Comparison of ENCODE assay signal across 8 cellular contexts in the genomic region with DNA sequence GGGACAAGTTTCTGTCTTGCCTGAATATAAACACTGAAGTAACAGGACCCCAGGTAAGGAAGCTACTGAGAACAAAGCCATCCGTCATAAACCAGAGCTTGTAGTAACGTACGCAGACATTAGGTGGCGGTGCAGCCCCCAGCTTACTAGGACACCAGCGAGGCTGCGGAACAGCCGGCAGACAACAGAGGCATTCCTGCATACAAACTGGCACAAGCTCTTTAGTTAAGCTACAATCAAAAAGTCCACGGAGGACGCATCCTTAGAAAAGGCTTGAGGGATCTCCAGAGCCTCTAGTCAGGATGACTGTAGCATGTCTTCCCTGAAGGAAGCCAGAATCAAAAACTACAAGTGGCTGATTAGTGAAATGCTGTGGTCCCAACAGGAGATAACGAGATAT. TPM values are rescaled to one million over a fixed set of nuclear protein-coding genes. Genes with fewer than 3 reads are reported as not detected.
A peak's percentile ranks its signal among the peaks of the same experiment; 100 is the strongest.
DNase-seq lines count a peak whose midpoint lies in the region; ATAC-seq and TF ChIP-seq lines count a peak whose summit lies in the region.

No MANE protein-coding gene starts in this region.

- TF ChIP-seq CTCF in cardiac muscle cell (IDR thresholded peaks at IDR 0.05; ENCODE audit: low read depth, low read length) = peak; percentile 87
- TF ChIP-seq CTCF in progenitor cell of endocrine pancreas (IDR thresholded peaks at IDR 0.05; ENCODE audit: unreplicated experiment) = peak; percentile 81
- peak in 1 of 3 experiments; percentile 12 for TF ChIP-seq CTCF in vagina (IDR thresholded peaks at IDR 0.05)

- H3K4me1 ChIP-seq in cardiac muscle cell (ENCODE audit: low read depth) (no peaks in the 10 kb centered on the region), vagina (no peaks in the 10 kb centered on the region)

- peaks cover 15% of the 10 kb centered on the region for H3K9me3 Mint-ChIP-seq in progenitor cell of endocrine pancreas (ENCODE audit: low read depth)

- H3K36me3 ChIP-seq in cardiac muscle cell (peaks cover 29% of the 10 kb centered on the region), vagina (peaks cover 8 to 55% of the 10 kb centered on the region in 2 donors)

- H3K27ac ChIP-seq in cardiac muscle cell = no peak overlapping the region
- H3K27ac ChIP-seq in vagina = no peak overlapping the region

- TF ChIP-seq POLR2A in vagina (IDR thresholded peaks at IDR 0.05) = no peak

- H3K4me3 ChIP-seq in cardiac muscle cell = no peak overlapping the region
- H3K4me3 ChIP-seq in vagina = no peak overlapping the region

- H3K27me3 Mint-ChIP-seq in progenitor cell of endocrine pancreas = no peaks in the 10 kb centered on the region

- peaks cover 60% of the 10 kb centered on the region for H3K36me3 Mint-ChIP-seq in progenitor cell of endocrine pancreas (ENCODE audit: insufficient read depth)

- intact Hi-C loops in vagina (cut with DNase I) = no loop called here

- H3K9me3 ChIP-seq in cardiac muscle cell (ENCODE audit: low read depth) (no peaks in the 10 kb centered on the region), vagina (no peaks in the 10 kb centered on the region)

- H3K4me1 Mint-ChIP-seq in progenitor cell of endocrine pancreas (ENCODE audit: low read depth) = peaks cover 4% of the 10 kb centered on the region

- H3K27me3 ChIP-seq in cardiac muscle cell (no peaks in the 10 kb centered on the region), vagina (no peaks in the 10 kb centered on the region)

- no peak overlapping the region for H3K4me3 Mint-ChIP-seq in progenitor cell of endocrine pancreas (ENCODE audit: low read depth)

- ATAC-seq in GM18909 (IDR thresholded peaks at IDR 0.05; ENCODE audit: poor library complexity, unreplicated experiment) (no peak), HG02840 (IDR thresholded peaks at IDR 0.05; ENCODE audit: low FRiP score, unreplicated experiment) (no peak)

- DNase-seq in Daoy (ENCODE audit: low read depth) (peak; percentile 35), SK-N-DZ (ENCODE audit: low spot score) (peak; percentile 23), cardiac muscle cell (ENCODE audit: low read depth in 1 of 2, low spot score in 1 of 2) (peak; percentile 81 to 82), progenitor cell of endocrine pancreas (ENCODE audit: low spot score, unreplicated experiment) (peak; percentile 50), SHP77 (lab: John Stamatoyannopoulos, UW) (no peak), vagina (ENCODE audit: extremely low spot score in 2 of 2) (no peak)

- peak overlapping the region; percentile 75 for H3K27ac Mint-ChIP-seq in progenitor cell of endocrine pancreas

RNA-seq across cellular contexts. Expression of gene ZNF160, which starts 26.2 kb away (rescaled TPM):
- total RNA-seq in Daoy (2014; rRNA removed; shearing (Covaris generic)) = 7.6 and 12.9 TPM in 2 replicates
- 6.6 and 7.5 TPM in 2 replicates for polyA plus RNA-seq in SK-N-DZ (2014; cell fraction: cytosol; rRNA removed)
- polyA plus RNA-seq in SK-N-DZ (2014; cell fraction: nucleus; rRNA removed) = 8.3 and 15.6 TPM in 2 replicates
- total RNA-seq in cardiac muscle cell (56.3 and 110 TPM in 2 replicates), progenitor cell of endocrine pancreas (51.0 and 53.8 TPM in 2 replicates), vagina (41.7 TPM)
- polyA plus RNA-seq in cardiac muscle cell = 53.8 and 83.5 TPM in 2 replicates

RNA-seq across cellular contexts. Expression of gene ERVV-2, which starts 32.4 kb away (rescaled TPM):
- not detected in 2 replicates for total RNA-seq in Daoy (2014; rRNA removed; shearing (Covaris generic))
- not detected in 2 replicates for polyA plus RNA-seq in SK-N-DZ (2014; cell fraction: cytosol; rRNA removed)
- polyA plus RNA-seq in SK-N-DZ (2014; cell fraction: nucleus; rRNA removed) = not detected in 2 replicates
- total RNA-seq in cardiac muscle cell = 0.06 and 0.14 TPM in 2 replicates
- polyA plus RNA-seq in cardiac muscle cell = 0.91 TPM in 1 of 2 replicates, not detected in the other
- total RNA-seq in progenitor cell of endocrine pancreas = not detected in 2 replicates
- not detected for total RNA-seq in vagina

RNA-seq across cellular contexts. Expression of gene ZNF415, which starts 55.7 kb away (rescaled TPM):
- 8.7 and 11.5 TPM in 2 replicates for total RNA-seq in Daoy (2014; rRNA removed; shearing (Covaris generic))
- polyA plus RNA-seq in SK-N-DZ (2014; cell fraction: cytosol; rRNA removed) = 4.6 and 6.0 TPM in 2 replicates
- polyA plus RNA-seq in SK-N-DZ (2014; cell fraction: nucleus; rRNA removed) = 4.7 and 8.6 TPM in 2 replicates
- 11.9 and 17.0 TPM in 2 replicates for total RNA-seq in cardiac muscle cell
- 11.8 and 22.9 TPM in 2 replicates for polyA plus RNA-seq in cardiac muscle cell
- total RNA-seq in progenitor cell of endocrine pancreas = 13.6 and 18.1 TPM in 2 replicates
- 6.6 TPM for total RNA-seq in vagina

Comparison
In these comparisons a context has a peak if more than half of its experiments do, and no peak if none do; other contexts are left out.
1. DNase-seq: peak in Daoy (single experiment), SK-N-DZ (single experiment), cardiac muscle cell (2 of 2) and progenitor cell of endocrine pancreas (single experiment); none in SHP77 (0 of 2) and vagina (0 of 2).